In the genomic region with DNA sequence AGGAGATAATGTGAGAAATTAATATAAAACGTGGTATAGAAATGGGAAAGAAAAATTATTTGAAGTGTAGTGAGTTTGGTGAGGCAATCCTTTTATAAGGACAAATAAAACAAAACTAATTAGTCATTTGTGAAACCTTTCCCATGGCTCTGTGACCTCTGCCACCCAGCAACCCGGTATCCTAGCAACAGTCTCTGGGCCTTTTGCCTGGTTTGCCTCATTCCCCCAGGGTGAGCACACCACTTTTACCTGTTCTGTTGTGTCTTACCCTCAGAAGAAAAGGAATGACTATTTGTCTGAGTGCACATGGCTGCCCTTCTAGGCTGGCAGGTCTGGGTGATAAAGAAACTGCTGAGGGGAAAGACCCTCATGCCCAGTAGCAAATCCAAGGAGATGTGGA, we compare ENCODE assay signal across 11 cellular contexts. TPM values are rescaled to one million over a fixed set of nuclear protein-coding genes. Genes with fewer than 3 reads are reported as not detected.
DNase-seq lines count a peak whose midpoint lies in the region; ATAC-seq and TF ChIP-seq lines count a peak whose summit lies in the region.
"Had no signal": no experiment of that assay in that cellular context is flagged by ENCODE, and none has a peak within 500 bp of the region (broad histone marks: within the 10 kb centered on the region; RNA-seq: fewer than 3 reads in every experiment).

No MANE protein-coding gene starts in this region.

- peaks cover 7% of the 10 kb centered on the region for H3K9me3 Mint-ChIP-seq in MCF 10A (ENCODE audit: unreplicated experiment)
- peaks cover 0 to 3% (median 0%) of the 10 kb centered on the region in 5 donors for H3K9me3 Mint-ChIP-seq in CD8-positive, alpha-beta memory T cell

- DNase-seq in HT-29 (ENCODE audit: low spot score) (peak; percentile 37), MCF 10A (ENCODE audit: unreplicated experiment) (peak; percentile 93), activated gamma-delta T cell (lab: John Stamatoyannopoulos, UW) (no peak), aorta (no peak), H7 (no peak)
- DNase-seq in CD8-positive, alpha-beta memory T cell: no peak
- DNase-seq: activated CD8-positive, alpha-beta memory T cell treated with anti-CD3 and anti-CD28 coated beads, Interleukin-2, amount 50 U/mL, for 4 hours; DND-41 had no signal

- H3K9me3 ChIP-seq in liver (ENCODE audit: control insufficient read depth in 4 of 4, low read length in 3 of 4) (no peaks in the 10 kb centered on the region), aorta (ENCODE audit: control insufficient read depth, low read length) (no peaks in the 10 kb centered on the region)
- H3K9me3 ChIP-seq in CD8-positive, alpha-beta memory T cell (ENCODE audit: low read length): no peaks in the 10 kb centered on the region
- H3K9me3 ChIP-seq: right atrium auricular region had no signal

- H3K27me3 ChIP-seq in liver (ENCODE audit: control insufficient read depth in 4 of 4, insufficient read depth in 4 of 4, low read length in 3 of 4): no peaks in the 10 kb centered on the region
- no peaks in the 10 kb centered on the region for H3K27me3 ChIP-seq in aorta (ENCODE audit: control insufficient read depth in 1 of 2, insufficient read depth in 2 of 2, low read length in 1 of 2)
- H3K27me3 ChIP-seq in H7 (ENCODE audit: control insufficient read depth, insufficient read depth, low read length): no peaks in the 10 kb centered on the region
- no peaks in the 10 kb centered on the region for H3K27me3 ChIP-seq in CD8-positive, alpha-beta memory T cell (ENCODE audit: insufficient read depth, low read length, poor library complexity, severe bottlenecking)
- H3K27me3 ChIP-seq: right atrium auricular region had no signal

- H3K27me3 Mint-ChIP-seq in MCF 10A (ENCODE audit: insufficient read depth, unreplicated experiment): no peaks in the 10 kb centered on the region
- H3K27me3 Mint-ChIP-seq in CD8-positive, alpha-beta memory T cell: peaks cover 11 to 19% of the 10 kb centered on the region in 2 donors

- no peak overlapping the region for H3K4me3 Mint-ChIP-seq in MCF 10A (ENCODE audit: unreplicated experiment)
- no peak overlapping the region for H3K4me3 Mint-ChIP-seq in CD8-positive, alpha-beta memory T cell

- no TSS peak for BruUV-seq in MCF 10A (replicated peaks; lab: Mats Ljungman, UMichigan)

- CTCF ChIA-PET in MCF 10A (lab: Yijun Ruan, JAX): interaction anchor here (0.6 to 1.0 kb wide), 3 partner anchors 37 to 1537 kb away, joined by 3 read pairs; no protein-coding TSS in a partner anchor
- CTCF ChIA-PET in CD8-positive, alpha-beta memory T cell (lab: Charles Lee): no interaction called here

- H3K9ac ChIP-seq in liver (ENCODE audit: low read depth in 1 of 2, low read length in 2 of 2): no peak overlapping the region

- WGBS in liver: 61% methylated on average over 2 of the region's 2 CpGs
- 94 to 95% methylated on average over 2 of the region's 2 CpGs for WGBS in aorta, 2 donors

- peaks cover 5% of the 10 kb centered on the region for H3K36me3 Mint-ChIP-seq in MCF 10A (ENCODE audit: insufficient read depth, unreplicated experiment)
- H3K36me3 Mint-ChIP-seq in CD8-positive, alpha-beta memory T cell: no peaks in the 10 kb centered on the region

- TF ChIP-seq CTCF in C4-2B (conservative IDR thresholded peaks at IDR 0.05): no peak
- TF ChIP-seq CTCF in MCF 10A (IDR thresholded peaks at IDR 0.05; ENCODE audit: unreplicated experiment): no peak
- no peak for TF ChIP-seq CTCF in liver (IDR thresholded peaks at IDR 0.05; ENCODE audit: low read depth, low read length, missing input control)

- intact Hi-C loops in MCF 10A (cut with micrococcal nuclease) (no loop called here), aorta (cut with DNase I) (no loop called here)

- TF ChIP-seq RAD21 in liver (IDR thresholded peaks at IDR 0.05): no peak

- H3K36me3 ChIP-seq in liver (ENCODE audit: control insufficient read depth in 4 of 4, insufficient read depth in 3 of 4, low read depth in 1 of 4, low read length in 3 of 4): no peaks in the 10 kb centered on the region
- no peaks in the 10 kb centered on the region for H3K36me3 ChIP-seq in aorta (ENCODE audit: control insufficient read depth in 1 of 2, insufficient read depth in 2 of 2, low read length in 1 of 2)
- H3K36me3 ChIP-seq in H7 (replicated peaks; ENCODE audit: control insufficient read depth, insufficient read depth, low read length): no peaks in the 10 kb centered on the region
- no peaks in the 10 kb centered on the region for H3K36me3 ChIP-seq in CD8-positive, alpha-beta memory T cell (ENCODE audit: insufficient read depth, low read length)
- H3K36me3 ChIP-seq: right atrium auricular region had no signal

- no peaks in the 10 kb centered on the region for H3K4me1 ChIP-seq in liver (ENCODE audit: control insufficient read depth in 4 of 4, insufficient read depth in 4 of 4, low read length in 3 of 4)
- no peaks in the 10 kb centered on the region for H3K4me1 ChIP-seq in aorta (ENCODE audit: control insufficient read depth in 1 of 2, insufficient read depth in 2 of 2, low read length in 2 of 2)
- no peaks in the 10 kb centered on the region for H3K4me1 ChIP-seq in CD8-positive, alpha-beta memory T cell (ENCODE audit: insufficient read depth, low read length)
- H3K4me1 ChIP-seq: right atrium auricular region had no signal

- peak overlapping the region; percentile 30 for H3K27ac Mint-ChIP-seq in MCF 10A (ENCODE audit: low read depth, unreplicated experiment)
- no peak overlapping the region for H3K27ac Mint-ChIP-seq in CD8-positive, alpha-beta memory T cell

- H3K4me1 Mint-ChIP-seq in MCF 10A (ENCODE audit: insufficient read depth, unreplicated experiment): peaks cover 38% of the 10 kb centered on the region
- H3K4me1 Mint-ChIP-seq in CD8-positive, alpha-beta memory T cell: no peaks in the 10 kb centered on the region

- peak overlapping the region; percentile 48 for H3K27ac ChIP-seq in C4-2B
- no peak overlapping the region for H3K27ac ChIP-seq in liver (ENCODE audit: low read depth in 1 of 2, low read length in 2 of 2)
- no peak overlapping the region for H3K27ac ChIP-seq in aorta (ENCODE audit: low read depth in 1 of 2, low read length in 2 of 2)
- H3K27ac ChIP-seq in CD8-positive, alpha-beta memory T cell (ENCODE audit: low read depth, low read length): no peak overlapping the region
- H3K27ac ChIP-seq: right atrium auricular region had no signal

- ATAC-seq in aorta (ENCODE audit: low FRiP score): no peak

- H3K4me3 ChIP-seq in liver (ENCODE audit: low read depth in 1 of 3, low read length in 3 of 3) (no peak overlapping the region), aorta (ENCODE audit: low read length in 2 of 2) (no peak overlapping the region), H7 (ENCODE audit: insufficient read depth, low read depth, low read length) (no peak overlapping the region)
- no peak overlapping the region for H3K4me3 ChIP-seq in CD8-positive, alpha-beta memory T cell (ENCODE audit: low read length)
- H3K4me3 ChIP-seq: right atrium auricular region had no signal

- POLR2A ChIA-PET in MCF 10A (lab: Yijun Ruan, JAX): interaction anchor here (0.7 kb wide), 1 partner anchor 31 kb away, joined by 3 read pairs; no protein-coding TSS in a partner anchor
- POLR2A ChIA-PET in CD8-positive, alpha-beta memory T cell (lab: Charles Lee): interaction anchor here (0.7 kb wide), 1 partner anchor 220 kb away, joined by 9 read pairs; no protein-coding TSS in a partner anchor

TF ChIP-seq in liver, 16 proteins besides CTCF, POLR2A, EP300 and RAD21:
- no peak for TF ChIP-seq HNF4G (IDR thresholded peaks at IDR 0.05)
- no peak for TF ChIP-seq SP1 (IDR thresholded peaks at IDR 0.05)
- TF ChIP-seq TAF1 (conservative IDR thresholded peaks at IDR 0.05): no peak
- TF ChIP-seq NR2F2 (IDR thresholded peaks at IDR 0.05): peak; percentile 30
- TF ChIP-seq, protein P1, sequence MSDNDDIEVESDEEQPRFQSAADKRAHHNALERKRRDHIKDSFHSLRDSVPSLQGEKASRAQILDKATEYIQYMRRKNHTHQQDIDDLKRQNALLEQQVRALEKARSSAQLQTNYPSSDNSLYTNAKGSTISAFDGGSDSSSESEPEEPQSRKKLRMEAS (IDR thresholded peaks at IDR 0.05): no peak
- TF ChIP-seq JUND (IDR thresholded peaks at IDR 0.05): no peak
- TF ChIP-seq, protein P2, sequence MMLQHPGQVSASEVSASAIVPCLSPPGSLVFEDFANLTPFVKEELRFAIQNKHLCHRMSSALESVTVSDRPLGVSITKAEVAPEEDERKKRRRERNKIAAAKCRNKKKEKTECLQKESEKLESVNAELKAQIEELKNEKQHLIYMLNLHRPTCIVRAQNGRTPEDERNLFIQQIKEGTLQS (IDR thresholded peaks at IDR 0.05): no peak
- TF ChIP-seq FOXA1 (IDR thresholded peaks at IDR 0.05): no peak
- no peak for TF ChIP-seq GABPA (IDR thresholded peaks at IDR 0.05 in 1 of 2, conservative IDR thresholded peaks at IDR 0.05 in 1 of 2)

RNA-seq across cellular contexts. Expression of a gene that starts 21.5 kb away (rescaled TPM):
- not detected in 2 replicates for total RNA-seq in HT-29 (2014; rRNA removed; shearing (Covaris generic))
- total RNA-seq in MCF 10A (2022) (not detected in 2 replicates), liver (not detected), aorta (not detected)
- polyA plus RNA-seq in liver (not detected), aorta (not detected)
- total RNA-seq in H7 (2014; rRNA removed; shearing (Covaris generic)): not detected in 2 replicates
- total RNA-seq in CD8-positive, alpha-beta memory T cell: not detected
- polyA plus RNA-seq in CD8-positive, alpha-beta memory T cell: not detected

RNA-seq across cellular contexts. Expression of a gene that starts 51.6 kb away (rescaled TPM):
- total RNA-seq in HT-29 (2014; rRNA removed; shearing (Covaris generic)): 5.8 and 7.0 TPM in 2 replicates
- total RNA-seq in MCF 10A (2022) (38.6 and 39.7 TPM in 2 replicates), liver (10 to 100 TPM in 1 of 2 donors, 1 to 10 TPM in 1; 8.0 to 14.3 TPM), aorta (10 to 100 TPM; 23.8 to 55.4 TPM)
- polyA plus RNA-seq in liver (1 to 10 TPM; 1.8 to 3.7 TPM), aorta (1 to 10 TPM; 4.6 to 7.4 TPM)
- total RNA-seq in H7 (2014; rRNA removed; shearing (Covaris generic)): 45.6 and 62.7 TPM in 2 replicates
- 10 to 100 TPM; 20.8 to 23.2 TPM for total RNA-seq in CD8-positive, alpha-beta memory T cell
- 7.6 TPM for polyA plus RNA-seq in CD8-positive, alpha-beta memory T cell

Comparison
In these comparisons a context has a peak if more than half of its experiments do, and no peak if none do; other contexts are left out.
1. DNase-seq: peak in HT-29 (single experiment) and MCF 10A (single experiment); none in activated gamma-delta T cell (single experiment), aorta (0 of 2), H7 (single experiment) and CD8-positive, alpha-beta memory T cell (0 of 5).